8 cellular contexts compared by ENCODE assay signal in the genomic region with DNA sequence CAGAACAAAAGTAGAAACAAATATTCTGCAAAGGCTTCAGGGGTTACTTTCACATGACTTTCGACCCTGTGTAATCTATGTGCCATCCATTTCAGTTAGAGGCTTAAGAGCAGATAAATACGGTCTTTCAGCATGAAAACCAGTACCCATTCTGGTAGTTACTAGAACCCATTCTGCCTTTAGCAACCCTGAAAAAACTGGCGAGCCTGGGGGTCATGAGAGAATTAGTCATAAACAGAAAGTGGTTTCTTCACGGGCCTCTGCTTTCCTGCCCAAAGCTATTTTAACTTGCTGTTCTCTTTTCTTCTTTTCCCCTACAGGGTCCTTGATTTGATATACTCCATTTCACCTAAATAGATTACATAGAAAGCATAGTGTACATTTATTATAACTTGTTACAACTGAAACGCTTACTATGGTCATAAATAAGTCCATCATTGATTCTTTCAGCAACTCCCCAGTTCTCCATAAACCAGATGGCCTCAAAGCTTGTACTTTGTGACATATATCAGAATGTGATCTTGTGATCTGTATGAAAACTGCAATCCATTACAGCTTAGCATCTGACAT. TPM values are rescaled to one million over a fixed set of nuclear protein-coding genes. Genes with fewer than 3 reads are reported as not detected.
DNase-seq lines count a peak whose midpoint lies in the region; ATAC-seq and TF ChIP-seq lines count a peak whose summit lies in the region.

No MANE protein-coding gene starts in this region.

- TF ChIP-seq CTCF in uterus (IDR thresholded peaks at IDR 0.05) = no peak
- no peak for TF ChIP-seq CTCF in CD8-positive, alpha-beta T cell (IDR thresholded peaks at IDR 0.05)

- TF ChIP-seq POLR2A in uterus (IDR thresholded peaks at IDR 0.05) = no peak

- H3K36me3 Mint-ChIP-seq in CD8-positive, alpha-beta T cell = peaks cover 77% of the 10 kb centered on the region

- H3K4me1 Mint-ChIP-seq in CD8-positive, alpha-beta T cell (ENCODE audit: low read depth) = peaks cover 5% of the 10 kb centered on the region

- peak; percentile 51 for ATAC-seq in GM18519 (IDR thresholded peaks at IDR 0.05; ENCODE audit: low FRiP score, unreplicated experiment)
- ATAC-seq in CD8-positive, alpha-beta T cell = no peak

- H3K27ac Mint-ChIP-seq in CD8-positive, alpha-beta T cell = no peak overlapping the region

- no peaks in the 10 kb centered on the region for H3K9me3 ChIP-seq in uterus
- no peaks in the 10 kb centered on the region for H3K9me3 ChIP-seq in CD8-positive, alpha-beta T cell (ENCODE audit: low read length)

- H3K4me3 ChIP-seq in uterus = no peak overlapping the region
- H3K4me3 ChIP-seq in CD8-positive, alpha-beta T cell (ENCODE audit: low read depth, low read length) = no peak overlapping the region

- intact Hi-C loops in uterus (cut with DNase I; ENCODE audit: low total_unique reads) = no loop called here
- intact Hi-C loops in CD8-positive, alpha-beta T cell (cut with DNase I, micrococcal nuclease) = loop anchor here in 1 of 2 experiments (5.0 kb wide), 1 partner anchor 60 kb away; a partner anchor contains a TSS

- no peak overlapping the region for H3K27ac ChIP-seq in uterus
- H3K27ac ChIP-seq in CD8-positive, alpha-beta T cell (ENCODE audit: low read depth, low read length) = no peak overlapping the region

- no peaks in the 10 kb centered on the region for H3K4me1 ChIP-seq in uterus
- no peaks in the 10 kb centered on the region for H3K4me1 ChIP-seq in CD8-positive, alpha-beta T cell (ENCODE audit: insufficient read depth, low read length)

- POLR2A ChIA-PET in CD8-positive, alpha-beta T cell (lab: Charles Lee) = no interaction called here

- H3K36me3 ChIP-seq in uterus = no peaks in the 10 kb centered on the region
- H3K36me3 ChIP-seq in CD8-positive, alpha-beta T cell (ENCODE audit: insufficient read depth, low read length) = peaks cover 23% of the 10 kb centered on the region

- DNase-seq in HCEC 1CT (peak; percentile 41), MV-4-11 (lab: John Stamatoyannopoulos, UW) (peak; percentile 83), glomerular visceral epithelial cell (ENCODE audit: extremely low spot score) (peak; percentile 71), uterus (no peak), HPDE6-E6E7 (ENCODE audit: extremely low spot score) (no peak), medulla oblongata (ENCODE audit: extremely low spot score) (no peak)
- no peak for DNase-seq in CD8-positive, alpha-beta T cell

- CTCF ChIA-PET in CD8-positive, alpha-beta T cell (lab: Charles Lee) = no interaction called here

- no peaks in the 10 kb centered on the region for H3K27me3 Mint-ChIP-seq in CD8-positive, alpha-beta T cell (ENCODE audit: low read depth)

- H3K9me3 Mint-ChIP-seq in CD8-positive, alpha-beta T cell = no peaks in the 10 kb centered on the region

- H3K27me3 ChIP-seq in uterus = no peaks in the 10 kb centered on the region
- no peaks in the 10 kb centered on the region for H3K27me3 ChIP-seq in CD8-positive, alpha-beta T cell (ENCODE audit: insufficient read depth, low read length)

- no peak overlapping the region for H3K4me3 Mint-ChIP-seq in CD8-positive, alpha-beta T cell

RNA-seq across cellular contexts. Expression of a gene that starts 48.3 kb away (rescaled TPM):
- total RNA-seq in uterus = 100 to 1,000 TPM in 1 of 4 donors, 10 to 100 TPM in 3; 17.2 to 112 (median 39.1) TPM
- total RNA-seq in CD8-positive, alpha-beta T cell = 10 to 100 TPM; 38.6 to 42.6 TPM

RNA-seq across cellular contexts. Expression of a gene that starts 59.5 kb away (rescaled TPM):
- total RNA-seq in uterus = 1 to 10 TPM in 2 of 4 donors, not detected in 2; 2.0 to 5.6 TPM
- 1 to 10 TPM in 1 of 2 experiments, under 1 TPM in 1; 0.76 to 1.2 TPM for total RNA-seq in CD8-positive, alpha-beta T cell

Comparison
In these comparisons a context has a peak if more than half of its experiments do, and no peak if none do; other contexts are left out.
1. DNase-seq: peak in HCEC 1CT (single experiment), MV-4-11 (single experiment) and glomerular visceral epithelial cell (single experiment); none in uterus (0 of 2), HPDE6-E6E7 (single experiment), CD8-positive, alpha-beta T cell (0 of 7) and medulla oblongata (single experiment).